In genomic region chr7:143285806-143286521, GRCh38 we compare ENCODE assay signal across 1 cellular context.
TF ChIP-seq lines count a peak whose summit lies in the region.

No MANE protein-coding gene starts in this region.

TF ChIP-seq in K562, 482 proteins besides CTCF, POLR2A, EP300 and RAD21:
- TF ChIP-seq FOXP1 (CRISPR knock-in tag; IDR thresholded peaks at IDR 0.05) = no peak
